In the genomic region with DNA sequence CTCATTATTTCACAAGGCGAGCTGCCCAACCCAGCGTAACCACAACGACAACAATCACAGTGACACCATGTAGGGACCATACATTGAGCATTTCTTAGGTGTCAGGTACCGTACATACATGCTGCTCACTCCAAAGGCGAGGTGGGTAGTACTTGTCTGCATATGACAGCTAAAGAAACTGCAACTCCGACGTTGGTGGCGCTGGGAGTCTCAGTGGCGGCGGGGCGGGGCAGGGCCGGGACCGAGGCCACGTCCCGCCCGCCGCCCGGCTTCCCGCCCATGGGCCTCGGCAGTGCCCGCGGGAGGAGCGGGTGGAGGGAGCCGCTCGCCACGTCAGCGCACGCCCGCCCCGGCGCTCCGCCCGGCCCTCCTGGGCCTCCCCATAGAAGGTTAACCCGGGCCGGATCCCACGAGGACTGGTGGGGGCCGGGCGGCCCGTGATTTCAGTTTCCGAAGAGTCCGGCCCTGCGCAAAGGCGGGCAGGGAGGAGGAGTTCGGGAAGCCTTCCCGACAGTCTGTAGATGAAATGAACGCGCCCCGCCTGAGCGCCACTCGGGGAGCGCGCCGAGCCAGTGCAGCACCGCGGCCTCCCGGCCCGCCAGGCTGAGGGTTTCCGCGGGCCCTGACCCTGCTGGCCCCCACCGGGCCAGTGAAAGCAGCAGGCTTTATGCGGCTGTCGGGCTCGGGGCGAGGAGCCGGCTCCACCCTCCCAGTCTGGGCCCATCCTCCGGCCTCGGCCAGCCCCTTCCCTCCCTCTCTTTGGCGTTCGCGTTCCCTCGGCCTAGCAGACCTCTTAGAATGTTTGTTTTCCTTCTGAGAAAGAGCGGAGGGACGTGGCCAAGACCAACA, we compare ENCODE assay signal across 8 cellular contexts.
DNase-seq lines count a peak whose midpoint lies in the region; ATAC-seq and TF ChIP-seq lines count a peak whose summit lies in the region.

No MANE protein-coding gene starts in this region.

- DNase-seq in GM19238 (ENCODE audit: insufficient read length, low spot score), result peak; percentile 75
- DNase-seq in NT2/D1 (ENCODE audit: low read depth, low spot score), result peak; percentile 54
- DNase-seq in activated T-cell treated with anti-CD3 and anti-CD28 coated beads for 4 hours, result peak; percentile 59
- peak; percentile 84 for DNase-seq in epithelial cell of esophagus (ENCODE audit: low read depth)
- peak; percentile 81 to 82 for DNase-seq in stimulated activated CD8-positive, alpha-beta memory T cell treated with anti-CD3 and anti-CD28 coated beads, Interleukin-2, amount 100 ng/mL, for 48 hours (ENCODE audit: low read depth in 2 of 2)

- H3K36me3 ChIP-seq in NT2/D1 (ENCODE audit: insufficient read depth, insufficient read length, low read length), result no peaks in the 10 kb centered on the region

- H3K4me1 ChIP-seq in NT2/D1 (ENCODE audit: insufficient read depth, insufficient read length) (peaks cover 6% of the 10 kb centered on the region), mononuclear cell (ENCODE audit: insufficient read depth, low read length) (peaks cover 31% of the 10 kb centered on the region)

- ATAC-seq in HG03378 (IDR thresholded peaks at IDR 0.05; ENCODE audit: unreplicated experiment), result peak; percentile 76

- H3K9ac ChIP-seq in NT2/D1 (ENCODE audit: insufficient read length, low read depth), result peak overlapping the region; percentile 81

- H3K9me3 ChIP-seq in NT2/D1 (ENCODE audit: insufficient read depth, low read length) (no peaks in the 10 kb centered on the region), mononuclear cell (ENCODE audit: low read depth, low read length) (no peaks in the 10 kb centered on the region)

- no peaks in the 10 kb centered on the region for H3K27me3 ChIP-seq in NT2/D1 (ENCODE audit: insufficient read depth, insufficient read length)
- H3K27me3 ChIP-seq in mononuclear cell (ENCODE audit: insufficient read depth, low read length), result no peaks in the 10 kb centered on the region

- H3K27ac ChIP-seq in C4-2B, result peak overlapping the region; percentile 93

- peak overlapping the region; percentile 49 for H3K4me3 ChIP-seq in NT2/D1 (ENCODE audit: insufficient read length, low read depth)
- peak overlapping the region; percentile 36 for H3K4me3 ChIP-seq in epithelial cell of esophagus (ENCODE audit: low read length)
- H3K4me3 ChIP-seq in mononuclear cell (ENCODE audit: low read length), result peak overlapping the region; percentile 43

- TF ChIP-seq CTCF in C4-2B (conservative IDR thresholded peaks at IDR 0.05) (no peak), epithelial cell of esophagus (IDR thresholded peaks at IDR 0.05; ENCODE audit: insufficient read depth, low read depth, low read length, missing control alignments) (no peak)

Comparison
In these comparisons a context has a peak if more than half of its experiments do, and no peak if none do; other contexts are left out.
1. Peak in every context shown above with its lines: DNase-seq, ATAC-seq, H3K4me3 ChIP-seq and H3K27ac ChIP-seq.